In the genomic region with DNA sequence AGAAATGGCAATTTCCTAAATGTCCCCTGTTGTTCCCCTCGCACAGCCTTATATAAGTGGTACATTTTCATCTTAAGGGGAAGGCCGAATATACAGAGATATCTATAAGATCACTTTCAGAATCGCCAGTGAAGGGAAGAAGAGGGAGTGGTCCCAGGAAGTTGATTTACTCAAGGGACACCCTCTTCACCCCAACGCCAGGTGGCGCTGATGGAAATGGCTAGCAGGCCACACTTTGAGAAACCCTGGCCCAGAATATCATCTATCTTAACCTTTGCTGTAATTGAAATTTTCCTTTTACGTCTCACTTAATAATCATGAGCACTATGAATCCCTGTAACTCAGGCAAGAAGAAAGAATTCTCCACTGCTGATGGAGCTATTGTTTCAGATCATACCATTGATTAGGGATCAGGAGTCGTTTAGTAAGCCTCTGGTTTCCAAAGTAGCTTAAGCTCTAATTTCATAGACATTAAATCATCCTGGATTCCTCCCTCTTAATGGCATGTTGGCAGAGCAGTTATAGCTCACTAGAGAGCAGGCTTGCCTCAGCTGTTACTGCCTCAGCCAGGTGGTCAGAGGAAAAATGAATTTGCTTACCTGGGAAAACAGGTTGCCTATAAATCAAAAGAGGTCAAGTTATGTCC, we compare ENCODE assay signal across 8 cellular contexts.
DNase-seq lines count a peak whose midpoint lies in the region; ATAC-seq, FAIRE-seq and TF ChIP-seq lines count a peak whose summit lies in the region.

No MANE protein-coding gene starts in this region.

- peak; percentile 87 for TF ChIP-seq CTCF in 22Rv1 (IDR thresholded peaks at IDR 0.05)

- no peak overlapping the region for H3K27ac ChIP-seq in 22Rv1

- FAIRE-seq in G401.6 (lab: Jason Lieb, UNC), result peak; percentile 21

- DNase-seq in NCI-H2081 (lab: John Stamatoyannopoulos, UW), result peak; percentile 52 to 85
- peak; percentile 17 for DNase-seq in astrocyte of the hippocampus (ENCODE audit: low read depth, low spot score)
- peak; percentile 23 for DNase-seq in mucosa of gallbladder (ENCODE audit: low spot score)
- no peak for DNase-seq in GM19238 (ENCODE audit: insufficient read length, low spot score)
- no peak for DNase-seq in germinal center (ENCODE audit: low spot score)

- ATAC-seq in HG02840 (IDR thresholded peaks at IDR 0.05; ENCODE audit: low FRiP score, unreplicated experiment), result peak; percentile 60

Comparison
In these comparisons a context has a peak if more than half of its experiments do, and no peak if none do; other contexts are left out.
1. DNase-seq: peak in NCI-H2081 (2 of 2), astrocyte of the hippocampus (single experiment) and mucosa of gallbladder (single experiment); none in GM19238 (single experiment) and germinal center (single experiment).